ENCODE assay signal across 1 cellular context in genomic region chr1:42328047-42328625, GRCh38.
TF ChIP-seq lines count a peak whose summit lies in the region.

No MANE protein-coding gene starts in this region.

TF ChIP-seq in WTC11, 78 proteins besides CTCF, POLR2A, EP300 and RAD21 (continued from another document):
- TF ChIP-seq HMGXB4 (CRISPR knock-in tag; IDR thresholded peaks at IDR 0.05) (no peak), NR2C2 (CRISPR knock-in tag; IDR thresholded peaks at IDR 0.05) (no peak), TP53 (CRISPR knock-in tag; IDR thresholded peaks at IDR 0.05) (no peak), ZNF396 (CRISPR knock-in tag; IDR thresholded peaks at IDR 0.05; ENCODE audit: borderline replicate concordance) (no peak), USF2 (CRISPR knock-in tag; IDR thresholded peaks at IDR 0.05) (no peak), FOXJ3 (CRISPR knock-in tag; IDR thresholded peaks at IDR 0.05; ENCODE audit: borderline replicate concordance) (no peak), E2F5 (CRISPR knock-in tag; IDR thresholded peaks at IDR 0.05) (no peak), ZNF219 (CRISPR knock-in tag; IDR thresholded peaks at IDR 0.05; ENCODE audit: borderline replicate concordance) (no peak), ZNF512 (CRISPR knock-in tag; IDR thresholded peaks at IDR 0.05; ENCODE audit: borderline replicate concordance) (no peak), CREB1 (CRISPR knock-in tag; IDR thresholded peaks at IDR 0.05) (no peak), E2F1 (CRISPR knock-in tag; IDR thresholded peaks at IDR 0.05) (no peak), MYBL2 (CRISPR knock-in tag; IDR thresholded peaks at IDR 0.05) (no peak), NFE2L1 (CRISPR knock-in tag; IDR thresholded peaks at IDR 0.05) (no peak), ESRRA (CRISPR knock-in tag; IDR thresholded peaks at IDR 0.05; ENCODE audit: borderline replicate concordance) (no peak)
